ENCODE assay signal across 10 cellular contexts in the genomic region with DNA sequence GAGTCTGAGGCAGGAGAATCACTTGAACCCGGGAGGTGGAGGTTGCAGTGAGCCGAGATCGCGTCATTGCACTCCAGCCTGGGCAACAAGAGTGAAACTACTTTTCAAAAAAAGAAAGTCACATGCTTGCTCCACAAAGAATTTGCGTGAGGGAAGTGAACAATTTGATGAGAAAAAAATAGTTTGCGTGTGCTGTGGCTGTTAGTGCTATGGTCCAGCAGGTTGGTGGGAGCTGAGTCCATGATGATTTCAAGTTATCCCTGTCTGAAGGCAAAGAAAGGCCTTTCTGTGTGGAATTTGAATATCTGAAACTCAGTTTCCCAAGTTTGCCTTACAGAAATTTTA. TPM values are rescaled to one million over a fixed set of nuclear protein-coding genes. Genes with fewer than 3 reads are reported as not detected.
A peak's percentile ranks its signal among the peaks of the same experiment; 100 is the strongest.
DNase-seq lines count a peak whose midpoint lies in the region; ATAC-seq, FAIRE-seq and TF ChIP-seq lines count a peak whose summit lies in the region.
"Had no signal": no experiment of that assay in that cellular context is flagged by ENCODE, and none has a peak within 500 bp of the region (broad histone marks: within the 10 kb centered on the region; RNA-seq: fewer than 3 reads in every experiment).

No MANE protein-coding gene starts in this region.

- TF ChIP-seq CTCF in BE2C (IDR thresholded peaks at IDR 0.05; ENCODE audit: low read depth, low read length): no peak
- TF ChIP-seq CTCF in HFFc6 (IDR thresholded peaks at IDR 0.05): no peak
- no peak for TF ChIP-seq CTCF in left lung (IDR thresholded peaks at IDR 0.05)

- H3K4me3 Mint-ChIP-seq in HFFc6: peak overlapping the region; percentile 100
- peak overlapping the region; percentile 100 for H3K4me3 Mint-ChIP-seq in activated T-helper 17 cell treated with anti-CD3 and anti-CD28 coated beads, Interleukin-2, amount 50 U/mL, for 72 hours

- FAIRE-seq in small intestine (lab: Jason Lieb, UNC): no peak

- WGBS in small intestine, 3 donors: 67 to 86% (median 72%) methylated on average over 6 of the region's 6 CpGs

- peaks cover 4% of the 10 kb centered on the region for H3K27me3 Mint-ChIP-seq in HFFc6 (ENCODE audit: insufficient read depth)
- H3K27me3 Mint-ChIP-seq in activated T-helper 17 cell treated with anti-CD3 and anti-CD28 coated beads, Interleukin-2, amount 50 U/mL, for 72 hours: no peaks in the 10 kb centered on the region

- intact Hi-C loops in left lung (cut with DNase I): loop anchor here in 1 of 2 donors (5.0 kb wide), 1 partner anchor 61 kb away; no protein-coding TSS in a partner anchor

- peaks cover 81% of the 10 kb centered on the region for H3K4me1 Mint-ChIP-seq in HFFc6 (ENCODE audit: low read depth)
- H3K4me1 Mint-ChIP-seq in activated T-helper 17 cell treated with anti-CD3 and anti-CD28 coated beads, Interleukin-2, amount 50 U/mL, for 72 hours: peaks cover 27% of the 10 kb centered on the region

- peak overlapping the region; percentile 79 for H3K27ac Mint-ChIP-seq in HFFc6
- peak overlapping the region; percentile 100 for H3K27ac Mint-ChIP-seq in activated T-helper 17 cell treated with anti-CD3 and anti-CD28 coated beads, Interleukin-2, amount 50 U/mL, for 72 hours

- peaks cover 8% of the 10 kb centered on the region for H3K4me1 ChIP-seq in BE2C
- peaks cover 50 to 71% of the 10 kb centered on the region in 2 donors for H3K4me1 ChIP-seq in left lung
- peaks cover 2 to 10% of the 10 kb centered on the region in 2 donors for H3K4me1 ChIP-seq in small intestine (ENCODE audit: control insufficient read depth in 2 of 2, insufficient read depth in 1 of 2, low read depth in 1 of 2, low read length in 1 of 2)

- H3K4me3 ChIP-seq in BE2C (ENCODE audit: low read depth, low read length) (0 out of 2 replicates have a peak overlapping the region, but pooled peaks have one; percentile 76), left lung (peak overlapping the region in 1 of 2 donors; percentile 88), small intestine (ENCODE audit: low read depth in 1 of 2, low read length in 2 of 2) (peak overlapping the region in 1 of 2 donors; percentile 14)

- no peak for ATAC-seq in activated T-helper 17 cell treated with anti-CD3 and anti-CD28 coated beads, Interleukin-2, amount 50 U/mL, for 72 hours (replicated peaks)
- ATAC-seq in left lung: no peak
- no peak for ATAC-seq in GM21825 (IDR thresholded peaks at IDR 0.05; ENCODE audit: unreplicated experiment)
- no peak for ATAC-seq in GM19324 (IDR thresholded peaks at IDR 0.05; ENCODE audit: low FRiP score, unreplicated experiment)
- ATAC-seq: left ventricle myocardium superior had no signal

- no peaks in the 10 kb centered on the region for H3K9me3 ChIP-seq in BE2C
- no peaks in the 10 kb centered on the region for H3K9me3 ChIP-seq in left lung
- H3K9me3 ChIP-seq in small intestine (ENCODE audit: control insufficient read depth, low read depth): no peaks in the 10 kb centered on the region

- DNase-seq in BE2C (no peak), HFFc6 (no peak), left lung (no peak), small intestine (no peak), NCI-H446 treated with DMSO at 0.1 percent for 48 hours (lab: John Stamatoyannopoulos, UW) (no peak)
- DNase-seq: left ventricle myocardium superior, NCI-H1092 had no signal

- H3K27me3 ChIP-seq in BE2C (no peaks in the 10 kb centered on the region), left lung (no peaks in the 10 kb centered on the region), small intestine (ENCODE audit: control insufficient read depth in 2 of 2, insufficient read depth in 2 of 2, low read length in 2 of 2) (no peaks in the 10 kb centered on the region)

- H3K36me3 ChIP-seq in BE2C: peaks cover 61% of the 10 kb centered on the region
- H3K36me3 ChIP-seq in left lung: peaks cover 0 to 37% of the 10 kb centered on the region in 2 donors
- H3K36me3 ChIP-seq in small intestine (ENCODE audit: control insufficient read depth in 2 of 2, insufficient read depth in 2 of 2, low read length in 2 of 2): peaks cover 0 to 2% of the 10 kb centered on the region in 2 donors

- H3K27ac ChIP-seq in left lung (peak overlapping the region; percentile 70 to 75), small intestine (ENCODE audit: low read depth in 1 of 2, low read length in 1 of 2) (peak overlapping the region in 1 of 2 donors; percentile 81)

- H3K36me3 Mint-ChIP-seq in HFFc6 (ENCODE audit: low read depth): peaks cover 60% of the 10 kb centered on the region
- peaks cover 87% of the 10 kb centered on the region for H3K36me3 Mint-ChIP-seq in activated T-helper 17 cell treated with anti-CD3 and anti-CD28 coated beads, Interleukin-2, amount 50 U/mL, for 72 hours (ENCODE audit: low read depth)

- no peaks in the 10 kb centered on the region for H3K9me3 Mint-ChIP-seq in HFFc6
- H3K9me3 Mint-ChIP-seq in activated T-helper 17 cell treated with anti-CD3 and anti-CD28 coated beads, Interleukin-2, amount 50 U/mL, for 72 hours: no peaks in the 10 kb centered on the region

RNA-seq across cellular contexts. Expression of gene PRCD, which starts 21.0 kb away (rescaled TPM):
- 44.2 TPM for polyA plus RNA-seq in BE2C (2012; ENCODE audit: insufficient read depth, insufficient read length, low read depth)
- total RNA-seq in HFFc6 (2021; fragmentation: NEBNext Ultra II Directional; extraction: Animal tissue kit (Norgen Biotek cat#: 25700)): not detected
- not detected for total RNA-seq in activated T-helper 17 cell treated with anti-CD3 and anti-CD28 coated beads, Interleukin-2, amount 50 U/mL, for 72 hours
- 1 to 10 TPM; 1.3 to 2.9 TPM for total RNA-seq in left lung
- polyA plus RNA-seq in small intestine: 1 to 10 TPM in 2 of 3 donors, not detected in 1; 1.6 to 2.2 TPM

RNA-seq across cellular contexts. Expression of gene CYGB, which starts 23.3 kb away (rescaled TPM):
- 160 TPM for polyA plus RNA-seq in BE2C (2012; ENCODE audit: insufficient read depth, insufficient read length, low read depth)
- under 1 TPM; 0.26 to 0.66 (median 0.33) TPM for total RNA-seq in HFFc6 (2021; fragmentation: NEBNext Ultra II Directional; extraction: Animal tissue kit (Norgen Biotek cat#: 25700))
- not detected for total RNA-seq in activated T-helper 17 cell treated with anti-CD3 and anti-CD28 coated beads, Interleukin-2, amount 50 U/mL, for 72 hours
- 10 to 100 TPM; 10.2 to 13.7 TPM for total RNA-seq in left lung
- 10 to 100 TPM in 2 of 3 donors, 1 to 10 TPM in 1; 1.1 to 35.4 (median 13.2) TPM for polyA plus RNA-seq in small intestine

RNA-seq across cellular contexts. Expression of gene ST6GALNAC2, which starts 24.8 kb away (rescaled TPM):
- polyA plus RNA-seq in BE2C (2012; ENCODE audit: insufficient read depth, insufficient read length, low read depth): not detected
- under 1 TPM in 5 of 6 experiments, not detected in 1; 0.20 to 0.71 (median 0.34) TPM for total RNA-seq in HFFc6 (2021; fragmentation: NEBNext Ultra II Directional; extraction: Animal tissue kit (Norgen Biotek cat#: 25700))
- under 1 TPM in 1 of 2 donors, not detected in 1; 0.29 TPM for total RNA-seq in activated T-helper 17 cell treated with anti-CD3 and anti-CD28 coated beads, Interleukin-2, amount 50 U/mL, for 72 hours
- total RNA-seq in left lung: 10 to 100 TPM; 17.5 to 30.2 TPM
- polyA plus RNA-seq in small intestine: 1 to 10 TPM in 2 of 3 donors, not detected in 1; 1.1 to 2.7 TPM

RNA-seq across cellular contexts. Expression of gene RHBDF2, which starts 59.6 kb away (rescaled TPM):
- polyA plus RNA-seq in BE2C (2012; ENCODE audit: insufficient read depth, insufficient read length, low read depth): 4.0 TPM
- total RNA-seq in HFFc6 (2021; fragmentation: NEBNext Ultra II Directional; extraction: Animal tissue kit (Norgen Biotek cat#: 25700)): 10 to 100 TPM in 2 of 6 experiments, 1 to 10 TPM in 4; 7.1 to 13.1 (median 9.4) TPM
- 10 to 100 TPM; 33.3 to 56.5 TPM for total RNA-seq in activated T-helper 17 cell treated with anti-CD3 and anti-CD28 coated beads, Interleukin-2, amount 50 U/mL, for 72 hours
- 10 to 100 TPM; 24.9 to 61.7 TPM for total RNA-seq in left lung
- polyA plus RNA-seq in small intestine: 10 to 100 TPM in 1 of 3 donors, 1 to 10 TPM in 2; 2.0 to 17.7 (median 4.1) TPM

Comparison
In these comparisons a context has a peak if more than half of its experiments do, and no peak if none do; other contexts are left out.
1. RNA of gene CYGB, which starts 23.3 kb away (total RNA-seq): 10.2 to 13.7 TPM in left lung; 0.26 to 0.66 TPM in HFFc6 and not detected in activated T-helper 17 cell treated with anti-CD3 and anti-CD28 coated beads, Interleukin-2, amount 50 U/mL, for 72 hours; every median in the first group is over 4 times any median in the second.
2. RNA of gene ST6GALNAC2, which starts 24.8 kb away (total RNA-seq): 17.5 to 30.2 TPM in left lung; 0.20 to 0.71 TPM in HFFc6 and 0.29 TPM in activated T-helper 17 cell treated with anti-CD3 and anti-CD28 coated beads, Interleukin-2, amount 50 U/mL, for 72 hours; every median in the first group is over 10 times any median in the second.